Comparison of ENCODE assay signal across 1 cellular context in the genomic region with DNA sequence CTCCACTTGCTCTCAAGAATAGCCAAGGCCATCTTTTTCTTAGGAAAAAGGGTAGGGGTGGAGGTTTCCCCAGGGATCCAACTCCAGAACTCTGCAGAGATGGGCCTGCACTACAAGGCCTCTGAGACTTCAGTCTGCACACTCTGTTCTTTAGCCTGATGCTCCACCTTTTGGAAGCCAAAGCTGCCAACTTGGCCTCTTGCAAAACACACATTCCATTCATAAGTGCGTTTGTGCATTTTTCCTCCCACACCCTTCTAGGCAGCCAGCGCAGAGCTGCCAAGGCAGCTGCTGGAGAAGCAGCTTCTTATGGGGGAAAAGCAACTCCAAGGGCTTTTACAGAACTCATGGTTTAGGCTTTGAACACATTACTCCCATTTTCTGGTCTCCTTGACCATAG.
TF ChIP-seq lines count a peak whose summit lies in the region.

No MANE protein-coding gene starts in this region.

TF ChIP-seq in HCT116, 20 proteins besides CTCF, POLR2A, EP300 and RAD21 (continued from another document):
- no peak for TF ChIP-seq TCF7L2 (IDR thresholded peaks at IDR 0.05; ENCODE audit: borderline replicate concordance, extremely low read depth, insufficient read depth, insufficient read length)
